Comparison of ENCODE assay signal across 9 cellular contexts in genomic region chrX:48468693-48469691, GRCh38. TPM values are rescaled to one million over a fixed set of nuclear protein-coding genes. Genes with fewer than 3 reads are reported as not detected.
A peak's percentile ranks its signal among the peaks of the same experiment; 100 is the strongest.
DNase-seq lines count a peak whose midpoint lies in the region; ATAC-seq, FAIRE-seq and TF ChIP-seq lines count a peak whose summit lies in the region.
"Had no signal": no experiment of that assay in that cellular context is flagged by ENCODE, and none has a peak within 500 bp of the region (broad histone marks: within the 10 kb centered on the region; RNA-seq: fewer than 3 reads in every experiment).

No MANE protein-coding gene starts in this region.

- H3K9ac ChIP-seq in NT2/D1 (ENCODE audit: insufficient read length, low read depth) (peak overlapping the region; percentile 88), astrocyte (ENCODE audit: low read length) (peak overlapping the region; percentile 76), mucosa of rectum (ENCODE audit: low read depth in 1 of 2, low read length in 2 of 2) (peak overlapping the region; percentile 57 to 63)

- peak; percentile 41 for ATAC-seq in GM18907 (IDR thresholded peaks at IDR 0.05; ENCODE audit: unreplicated experiment)
- no peak for ATAC-seq in HG02763 (IDR thresholded peaks at IDR 0.05; ENCODE audit: unreplicated experiment)
- no peak for ATAC-seq in GM21723 (IDR thresholded peaks at IDR 0.05; ENCODE audit: unreplicated experiment)

- H3K4me3 ChIP-seq in NT2/D1 (ENCODE audit: insufficient read length, low read depth) (peak overlapping the region; percentile 60), astrocyte (ENCODE audit: insufficient read depth, low read depth, low read length) (no peak overlapping the region), mucosa of rectum (ENCODE audit: low read length in 2 of 2) (peak overlapping the region; percentile 73 to 74)

- H3K4me1 Mint-ChIP-seq in astrocyte (ENCODE audit: low read depth, unreplicated experiment) = peaks cover 25% of the 10 kb centered on the region

- H3K4me2 ChIP-seq in astrocyte (ENCODE audit: low read length) = peak overlapping the region; percentile 78

- peak overlapping the region; percentile 81 for H3K4me3 Mint-ChIP-seq in astrocyte (ENCODE audit: unreplicated experiment)

- H3K36me3 ChIP-seq in NT2/D1 (ENCODE audit: insufficient read depth, insufficient read length, low read length) = peaks cover 22% of the 10 kb centered on the region
- H3K36me3 ChIP-seq in astrocyte (ENCODE audit: insufficient read depth, low read length) = no peaks in the 10 kb centered on the region
- H3K36me3 ChIP-seq in mucosa of rectum (ENCODE audit: control insufficient read depth in 2 of 2, insufficient read depth in 2 of 2, low read length in 2 of 2) = no peaks in the 10 kb centered on the region

- no peak for DNase-seq in NT2/D1 (ENCODE audit: low read depth, low spot score)
- no peak for DNase-seq in astrocyte (ENCODE audit: low read depth)
- DNase-seq in AG08396 (ENCODE audit: low spot score) = no peak
- no peak for DNase-seq in urothelium cell line (ENCODE audit: low spot score)

- H3K27me3 Mint-ChIP-seq in astrocyte (ENCODE audit: low read depth, unreplicated experiment) = no peaks in the 10 kb centered on the region

- no peak for FAIRE-seq in astrocyte (lab: Jason Lieb, UNC)
- no peak for FAIRE-seq in urothelium cell line (lab: Jason Lieb, UNC)

- no peak for TF ChIP-seq CTCF in astrocyte (IDR thresholded peaks at IDR 0.05; ENCODE audit: insufficient read depth, low read depth, low read length)

- H3K36me3 Mint-ChIP-seq in astrocyte (ENCODE audit: low read depth, unreplicated experiment) = peaks cover 2% of the 10 kb centered on the region

- peaks cover 2% of the 10 kb centered on the region for H3K9me3 Mint-ChIP-seq in astrocyte (ENCODE audit: unreplicated experiment)

- H3K9me3 ChIP-seq in NT2/D1 (ENCODE audit: insufficient read depth, low read length) (no peaks in the 10 kb centered on the region; the same call in 1 of the 2 replicates), astrocyte (ENCODE audit: insufficient read depth, low read depth, low read length) (no peaks in the 10 kb centered on the region), mucosa of rectum (ENCODE audit: control insufficient read depth in 2 of 2, low read length in 2 of 2) (no peaks in the 10 kb centered on the region)

- H3K27ac ChIP-seq in astrocyte (ENCODE audit: low read depth, low read length) (no peak overlapping the region), mucosa of rectum (ENCODE audit: low read depth in 2 of 2, low read length in 2 of 2) (no peak overlapping the region)

- peaks cover 22% of the 10 kb centered on the region for H3K4me1 ChIP-seq in NT2/D1 (ENCODE audit: insufficient read depth, insufficient read length)
- peaks cover 19% of the 10 kb centered on the region for H3K4me1 ChIP-seq in astrocyte (ENCODE audit: insufficient read depth, low read length)
- peaks cover 5 to 6% of the 10 kb centered on the region in 2 donors for H3K4me1 ChIP-seq in mucosa of rectum (ENCODE audit: control insufficient read depth in 2 of 2, insufficient read depth in 2 of 2, low read length in 2 of 2)

- H3K27me3 ChIP-seq in NT2/D1 (ENCODE audit: insufficient read depth, insufficient read length) (no peaks in the 10 kb centered on the region), astrocyte (ENCODE audit: insufficient read depth, low read length) (no peaks in the 10 kb centered on the region), mucosa of rectum (ENCODE audit: control insufficient read depth in 2 of 2, insufficient read depth in 2 of 2, low read length in 2 of 2) (no peaks in the 10 kb centered on the region)

- no peak overlapping the region for H2AFZ ChIP-seq in astrocyte (ENCODE audit: low read depth, low read length)

- H4K20me1 ChIP-seq in astrocyte (ENCODE audit: insufficient read depth, low read length) = no peaks in the 10 kb centered on the region

- H3K27ac Mint-ChIP-seq in astrocyte (ENCODE audit: unreplicated experiment) = no peak overlapping the region

- H3K79me2 ChIP-seq in astrocyte (ENCODE audit: insufficient read depth, low read length) = no peaks in the 10 kb centered on the region

RNA-seq across cellular contexts. Expression of gene SLC38A5, which starts 1.1 kb away (rescaled TPM):
- total RNA-seq in astrocyte = 36.0 and 51.6 TPM in 2 replicates

RNA-seq across cellular contexts. Expression of gene FTSJ1, which starts 7.0 kb away (rescaled TPM):
- total RNA-seq in astrocyte = 64.4 and 73.5 TPM in 2 replicates

RNA-seq across cellular contexts. Expression of gene PORCN, which starts 39.8 kb away (rescaled TPM):
- 30.3 and 30.5 TPM in 2 replicates for total RNA-seq in astrocyte

RNA-seq across cellular contexts. Expression of gene EBP, which starts 52.6 kb away (rescaled TPM):
- total RNA-seq in astrocyte = 50.0 and 66.0 TPM in 2 replicates

RNA-seq across cellular contexts. Expression of gene SSX4B, which starts 57.2 kb away (rescaled TPM):
- not detected in 2 replicates for total RNA-seq in astrocyte
- total RNA-seq: T-helper 1 cell treated with Interleukin-12 subunit alpha and Interleukin-12 subunit beta and Interleukin-4 antibody, amounts not matched to agents 30 ng/mL and 1 ng/mL, for 36 hours had no signal
